In the genomic region with DNA sequence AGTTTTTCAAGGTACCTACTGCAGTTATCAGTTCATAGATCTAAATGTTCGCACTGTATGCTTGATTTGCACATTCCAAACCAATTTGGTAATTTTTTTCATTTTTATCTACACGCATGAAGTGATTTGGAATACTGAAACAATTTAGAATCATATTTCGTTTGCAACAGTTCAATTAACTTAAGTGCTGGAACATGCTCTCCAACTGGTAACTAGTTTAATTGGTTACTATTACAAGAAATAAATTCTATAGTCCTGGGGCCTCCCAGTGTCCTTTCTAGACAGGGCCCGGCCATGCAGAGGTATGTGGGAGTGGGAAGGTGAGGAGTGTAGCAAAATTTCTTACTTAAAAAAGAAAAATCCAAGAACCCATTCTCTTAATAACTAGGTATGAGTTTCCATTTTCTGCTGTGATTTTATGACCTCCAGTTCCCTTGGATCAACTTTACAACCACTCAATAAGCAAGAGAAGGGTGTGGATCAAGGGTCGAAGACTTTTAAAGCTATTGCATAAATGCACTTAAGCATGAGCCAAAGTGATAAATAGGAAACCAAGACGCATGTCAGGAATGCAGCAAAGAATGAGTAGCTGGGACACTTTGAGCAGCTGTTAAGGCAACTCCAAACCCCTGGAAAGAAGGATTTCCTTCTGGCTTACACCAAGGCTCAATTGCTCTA, we compare ENCODE assay signal across 19 cellular contexts.
DNase-seq lines count a peak whose midpoint lies in the region; ATAC-seq and TF ChIP-seq lines count a peak whose summit lies in the region.
"Had no signal": no experiment of that assay in that cellular context is flagged by ENCODE, and none has a peak within 500 bp of the region (broad histone marks: within the 10 kb centered on the region; RNA-seq: fewer than 3 reads in every experiment).

No MANE protein-coding gene starts in this region.

- DNase-seq in HCEC 1CT (peak; percentile 5), fibroblast of mammary gland (ENCODE audit: low read depth) (peak; percentile 17), left kidney (ENCODE audit: low read depth, low spot score) (peak; percentile 51), skeletal muscle cell (ENCODE audit: low read depth) (peak; percentile 14), SKM-1 treated with dmso at 0.1 percent for 144 hours (lab: John Stamatoyannopoulos, UW; ENCODE audit: unreplicated experiment) (no peak), KG1 (lab: John Stamatoyannopoulos, UW) (no peak)
- no peak for DNase-seq in activated CD4-positive, alpha-beta T cell treated with anti-CD3 and anti-CD28 coated beads, Interleukin-2, amount 50 U/mL, for 4 hours
- DNase-seq: Calu3; CD8-positive, alpha-beta T cell; EL; NCI-H1417; NCI-H187 treated with DMSO at 0.1 percent for 48 hours; NCI-H345; NCI-H524 treated with DMSO at 0.1 percent for 48 hours; SHP77 treated with DMSO at 0.1 percent for 48 hours had no signal

- TF ChIP-seq CTCF in fibroblast of mammary gland (conservative IDR thresholded peaks at IDR 0.05; ENCODE audit: control insufficient read depth, insufficient read depth, low read depth, low read length), result no peak

- H3K4me3 ChIP-seq in fibroblast of mammary gland (ENCODE audit: control insufficient read depth, low read depth, low read length) (no peak overlapping the region), skeletal muscle cell (ENCODE audit: low read depth, low read length) (no peak overlapping the region)
- H3K4me3 ChIP-seq: BLaER1 treated with 17β-estradiol and CSF1 and Interleukin-3, amounts not matched to agents 10 nM and 100 nM; GM12878 had no signal

- ATAC-seq in GM18909 (IDR thresholded peaks at IDR 0.05; ENCODE audit: poor library complexity, unreplicated experiment), result no peak
- ATAC-seq: CD8-positive, alpha-beta T cell; GM12878; HepG2 had no signal

Comparison
In these comparisons a context has a peak if more than half of its experiments do, and no peak if none do; other contexts are left out.
1. DNase-seq: peak in HCEC 1CT (single experiment), fibroblast of mammary gland (single experiment), left kidney (single experiment) and skeletal muscle cell (single experiment); none in SKM-1 treated with dmso at 0.1 percent for 144 hours (single experiment), activated CD4-positive, alpha-beta T cell treated with anti-CD3 and anti-CD28 coated beads, Interleukin-2, amount 50 U/mL, for 4 hours (0 of 2) and KG1 (single experiment).